In the genomic region with DNA sequence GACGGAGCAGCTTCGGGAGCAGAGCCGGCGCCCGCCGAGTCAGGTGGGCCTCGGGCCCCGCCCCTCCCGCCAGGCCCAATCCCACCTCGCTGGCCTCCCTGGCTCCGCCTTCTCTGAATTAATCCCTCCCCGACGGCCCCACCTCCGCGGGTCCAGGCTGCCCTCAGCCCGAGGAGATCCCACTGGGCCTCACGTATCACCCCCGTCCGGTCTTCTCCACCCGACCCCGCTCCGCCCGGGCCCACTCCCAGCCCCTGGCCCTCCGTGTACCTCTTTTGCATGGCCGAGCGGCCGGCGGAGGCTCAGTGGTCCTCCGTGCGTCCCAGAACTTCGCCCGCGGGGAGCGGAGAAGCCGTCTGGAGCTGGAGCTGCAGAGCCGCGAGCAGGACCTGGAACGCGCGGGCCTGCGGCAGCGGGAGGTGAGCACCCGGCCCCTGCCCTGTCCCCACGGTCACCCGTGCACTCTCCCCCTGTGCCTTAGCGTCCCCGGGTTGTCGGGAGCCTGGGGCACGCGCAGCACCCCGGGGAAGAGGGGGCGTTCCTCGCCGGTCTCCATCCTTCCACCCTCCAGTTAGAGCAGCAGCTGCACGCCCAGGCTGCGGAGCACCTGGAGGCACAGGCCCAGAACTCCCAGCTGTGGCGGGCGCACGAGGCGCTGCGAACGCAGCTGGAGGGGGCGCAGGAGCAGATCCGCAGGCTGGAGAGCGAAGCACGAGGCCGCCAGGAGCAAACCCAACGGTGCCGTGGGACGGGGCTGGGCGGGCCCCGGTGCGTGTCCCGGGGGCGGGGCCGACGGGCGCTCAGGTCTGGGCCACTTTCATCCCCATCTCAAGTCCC, we compare ENCODE assay signal across 1 cellular context.
TF ChIP-seq lines count a peak whose summit lies in the region.

No MANE protein-coding gene starts in this region.

TF ChIP-seq in endothelial cell of umbilical vein, 7 proteins besides CTCF, POLR2A, EP300 and RAD21:
- no peak for TF ChIP-seq EZH2 (IDR thresholded peaks at IDR 0.05; ENCODE audit: borderline replicate concordance, low read depth, low read length, severe bottlenecking)
- peak; percentile 48 for TF ChIP-seq POLR2AphosphoS5 (IDR thresholded peaks at IDR 0.05; ENCODE audit: insufficient read depth, low read depth, low read length)
